Comparison of ENCODE assay signal across 8 cellular contexts in the genomic region with DNA sequence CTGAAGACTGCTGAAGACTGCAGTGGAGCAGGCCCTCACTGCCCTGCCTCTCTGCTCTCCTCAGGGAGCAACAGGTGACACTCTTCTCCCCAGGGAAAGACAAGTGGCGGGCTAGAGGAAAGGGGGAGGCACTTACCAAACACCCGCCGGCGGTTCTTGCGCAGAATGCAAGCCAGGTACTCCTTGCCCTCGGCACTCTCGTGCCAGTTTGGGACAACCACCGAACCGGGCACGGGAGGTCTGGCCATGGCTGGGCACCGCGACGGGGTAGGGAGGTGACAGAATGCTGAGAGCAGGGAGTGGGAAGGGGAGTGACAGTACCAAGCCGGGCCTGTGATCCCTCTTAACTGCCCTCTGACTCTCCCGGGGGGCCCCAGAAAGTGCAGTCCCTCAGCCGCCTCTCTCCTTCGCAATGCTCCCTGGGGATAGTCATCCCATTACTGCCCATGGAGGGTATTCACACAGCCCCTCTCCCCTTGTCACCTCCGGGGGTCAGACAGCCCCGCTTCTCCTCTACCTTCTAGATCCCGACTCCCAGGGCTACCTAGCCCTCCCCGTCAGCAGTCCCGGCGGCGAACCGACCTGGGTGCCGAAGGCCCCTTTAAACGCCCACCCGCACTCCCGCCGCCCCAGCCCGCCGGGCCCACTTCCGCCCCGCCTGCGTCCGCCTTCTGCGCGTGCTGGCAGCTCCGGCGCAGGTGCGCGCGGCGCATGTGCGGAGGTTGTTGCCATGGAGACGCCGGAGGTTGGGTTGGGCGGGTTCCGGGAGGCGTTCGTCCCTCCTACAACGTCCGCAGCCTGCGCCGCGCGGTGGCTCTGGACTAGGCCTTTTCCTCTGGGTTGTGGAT. TPM values are rescaled to one million over a fixed set of nuclear protein-coding genes. Genes with fewer than 3 reads are reported as not detected.
DNase-seq lines count a peak whose midpoint lies in the region; ATAC-seq, FAIRE-seq and TF ChIP-seq lines count a peak whose summit lies in the region.

A gene with protein sequence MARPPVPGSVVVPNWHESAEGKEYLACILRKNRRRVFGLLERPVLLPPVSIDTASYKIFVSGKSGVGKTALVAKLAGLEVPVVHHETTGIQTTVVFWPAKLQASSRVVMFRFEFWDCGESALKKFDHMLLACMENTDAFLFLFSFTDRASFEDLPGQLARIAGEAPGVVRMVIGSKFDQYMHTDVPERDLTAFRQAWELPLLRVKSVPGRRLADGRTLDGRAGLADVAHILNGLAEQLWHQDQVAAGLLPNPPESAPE (minus strand): TSS at position 689 of the 848 bp plus-strand sequence. CDS start 441 bp downstream, at position 248.

- H3K27me3 ChIP-seq in endodermal cell (ENCODE audit: control insufficient read depth, insufficient read depth, low read length, poor library complexity, severe bottlenecking) = no peaks in the 10 kb centered on the region

- H3K27me3 Mint-ChIP-seq in endodermal cell (ENCODE audit: insufficient read depth) (no peaks in the 10 kb centered on the region), mesothelial cell of epicardium (ENCODE audit: low read depth) (no peaks in the 10 kb centered on the region)

- H3K27ac Mint-ChIP-seq in endodermal cell = peak within 1 kb of the TSS; percentile 76
- H3K27ac Mint-ChIP-seq in mesothelial cell of epicardium = peak within 1 kb of the TSS; percentile 97

- H3K4me3 Mint-ChIP-seq in endodermal cell (peak within 1 kb of the TSS; percentile 76), mesothelial cell of epicardium (peak within 1 kb of the TSS; percentile 85)

- H3K9me3 ChIP-seq in endodermal cell (ENCODE audit: control insufficient read depth, low read length) = no peaks in the 10 kb centered on the region

- DNase-seq in CMK (ENCODE audit: low read depth) (peak; percentile 94), HTR-8/SVneo (ENCODE audit: insufficient read length, low spot score) (peak; percentile 86), NOMO-1 (lab: John Stamatoyannopoulos, UW; ENCODE audit: unreplicated experiment in 2 of 2) (peak; percentile 82 to 93), endodermal cell (peak; percentile 98), mesothelial cell of epicardium (ENCODE audit: low spot score in 2 of 2, unreplicated experiment in 2 of 2) (peak; percentile 92 to 98)
- DNase-seq in activated CD8-positive, alpha-beta memory T cell treated with anti-CD3 and anti-CD28 coated beads, Interleukin-2, amount 50 U/mL, for 1 hour (ENCODE audit: extremely low read depth) = peak; percentile 79
- peak; percentile 95 to 96 for DNase-seq in stimulated activated CD8-positive, alpha-beta memory T cell treated with anti-CD3 and anti-CD28 coated beads, Interleukin-15, amount 100 ng/mL, for 48 hours (ENCODE audit: low read depth in 2 of 2)

- TF ChIP-seq CTCF in endodermal cell (conservative IDR thresholded peaks at IDR 0.05) (peak; percentile 6), mesothelial cell of epicardium (IDR thresholded peaks at IDR 0.05; ENCODE audit: unreplicated experiment) (no peak)

- peak within 1 kb of the TSS; percentile 86 for H3K4me3 ChIP-seq in endodermal cell (ENCODE audit: low read length)

- H3K36me3 Mint-ChIP-seq in endodermal cell (ENCODE audit: low read depth) (peaks cover 1% of the 10 kb centered on the region), mesothelial cell of epicardium (no peaks in the 10 kb centered on the region)

- peak; percentile 51 for FAIRE-seq in HTR-8/SVneo (lab: Jason Lieb, UNC)

- no peaks in the 10 kb centered on the region for H3K36me3 ChIP-seq in endodermal cell (ENCODE audit: control insufficient read depth, insufficient read depth, low read length)

- peaks cover 5% of the 10 kb centered on the region for H3K4me1 ChIP-seq in endodermal cell (ENCODE audit: control insufficient read depth, insufficient read depth, low read length)

- H3K27ac ChIP-seq in endodermal cell (ENCODE audit: low read depth, low read length) = no peak within 1 kb of the TSS

- WGBS in endodermal cell (ENCODE audit: insufficient coverage in 1 of 2, insufficient read length in 1 of 2), 2 experiments = 1% methylated on average over 20 to 57 of the region's 57 CpGs

- H3K9me3 Mint-ChIP-seq in endodermal cell = no peaks in the 10 kb centered on the region
- H3K9me3 Mint-ChIP-seq in mesothelial cell of epicardium = no peaks in the 10 kb centered on the region

- peak; percentile 63 for ATAC-seq in GM21367 (IDR thresholded peaks at IDR 0.05; ENCODE audit: unreplicated experiment)

- peak within 1 kb of the TSS; percentile 15 for H3K9ac ChIP-seq in endodermal cell (ENCODE audit: extremely low read depth, low read length, poor library complexity, severe bottlenecking)

- H3K4me1 Mint-ChIP-seq in endodermal cell = peaks cover 10% of the 10 kb centered on the region
- H3K4me1 Mint-ChIP-seq in mesothelial cell of epicardium = peaks cover 22% of the 10 kb centered on the region

RNA-seq across cellular contexts. Expression of the gene that starts here (rescaled TPM):
- 10 to 100 TPM in 1 of 2 donors, 1 to 10 TPM in 1; 9.6 to 10.3 TPM for total RNA-seq in endodermal cell
- 7.5 TPM for polyA plus RNA-seq in endodermal cell (2013, experiment 1 of 2)
- 6.0 TPM for polyA plus RNA-seq in endodermal cell (2013, experiment 2 of 2)
- 7.7 to 10.7 TPM (median 9.1 TPM) in 3 replicates for total RNA-seq in mesothelial cell of epicardium
